Comparison of ENCODE assay signal across 1 cellular context in the genomic region with DNA sequence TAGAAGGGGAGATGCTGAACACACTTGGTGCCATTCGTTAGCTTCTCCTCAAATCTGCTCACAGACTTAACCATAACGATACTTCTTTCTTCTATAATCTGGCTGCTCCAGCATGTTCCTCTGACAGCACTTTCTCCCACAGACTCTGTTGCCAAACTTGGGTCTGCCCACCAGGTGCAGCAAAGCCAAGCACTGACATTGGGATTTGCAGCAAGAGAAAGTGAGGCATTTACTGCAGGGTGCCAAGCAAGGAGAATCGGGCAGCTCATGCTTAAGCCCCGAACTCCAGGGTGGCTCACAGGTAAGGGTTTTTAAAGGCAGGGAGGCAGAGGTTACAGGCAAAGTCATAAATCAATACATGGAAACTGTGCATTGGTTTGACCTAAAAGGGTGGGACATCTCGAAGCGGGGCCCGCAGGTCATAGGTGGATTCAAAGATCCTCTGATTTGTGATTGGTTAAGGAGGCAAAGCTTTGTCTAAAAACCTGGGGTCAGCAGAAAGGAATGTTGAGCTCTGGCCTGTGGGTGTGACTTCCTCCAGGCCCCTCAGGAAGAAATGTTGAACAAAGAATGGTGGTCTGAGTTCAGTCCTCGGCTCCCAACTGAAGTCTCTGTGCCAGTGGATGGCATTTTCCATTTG.
TF ChIP-seq lines count a peak whose summit lies in the region.

No MANE protein-coding gene starts in this region.

TF ChIP-seq in H1, 55 proteins besides CTCF, POLR2A, EP300 and RAD21:
- TF ChIP-seq TAF1 (IDR thresholded peaks at IDR 0.05; ENCODE audit: low read depth, low read length) (peak; percentile 35; the same call in 1 of the 2 replicates), BCL11A (IDR thresholded peaks at IDR 0.05; ENCODE audit: low read depth in 2 of 2, low read length in 2 of 2) (no peak), CHD2 (IDR thresholded peaks at IDR 0.05; ENCODE audit: low read length) (peak; percentile 64; the same call in 1 of the 2 replicates), YY1 (IDR thresholded peaks at IDR 0.05; ENCODE audit: low read depth, low read length) (no peak), JUN (IDR thresholded peaks at IDR 0.05; ENCODE audit: low read depth, low read length) (no peak), SP2 (IDR thresholded peaks at IDR 0.05; ENCODE audit: low read length) (peak; percentile 28; the same call in 1 of the 2 replicates), TEAD4 (IDR thresholded peaks at IDR 0.05; ENCODE audit: low read depth, low read length) (no peak), POU5F1 (IDR thresholded peaks at IDR 0.05; ENCODE audit: low read depth, low read length) (no peak), POLR2AphosphoS5 (IDR thresholded peaks at IDR 0.05; ENCODE audit: low read depth, low read length) (no peak), GTF2F1 (IDR thresholded peaks at IDR 0.05; ENCODE audit: borderline replicate concordance, low read depth, low read length) (no peak), SP1 (IDR thresholded peaks at IDR 0.05; ENCODE audit: low read depth, low read length) (peak; percentile 79), CEBPB (IDR thresholded peaks at IDR 0.05; ENCODE audit: low read depth, low read length) (no peak)
